ENCODE assay signal across 26 cellular contexts in the genomic region with DNA sequence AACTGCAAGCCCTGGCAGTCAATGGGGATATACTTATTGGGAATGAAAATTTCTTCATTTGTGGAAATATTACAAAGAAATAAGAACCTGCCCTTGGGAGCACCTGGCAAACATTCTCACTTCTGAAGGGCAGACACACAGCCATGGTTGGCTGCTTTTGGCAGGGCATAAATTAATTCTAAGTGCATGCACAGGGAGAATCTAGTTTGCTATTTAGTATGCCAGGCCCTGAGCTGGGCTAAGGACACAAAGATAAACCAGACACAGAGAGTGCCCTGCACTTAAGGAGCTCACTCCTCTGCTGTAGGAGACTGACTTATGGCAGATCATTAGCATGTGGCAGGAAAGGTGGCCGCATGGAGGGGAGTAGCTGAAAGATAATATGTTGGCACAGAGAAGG.
"Had no signal": no experiment of that assay in that cellular context is flagged by ENCODE, and none has a peak within 500 bp of the region (broad histone marks: within the 10 kb centered on the region; RNA-seq: fewer than 3 reads in every experiment).

No MANE protein-coding gene starts in this region.

- H3K9me3 ChIP-seq: adrenal gland, body of pancreas, breast epithelium, SJCRH30 had no signal

- FAIRE-seq: astrocyte, K562, TTC549 had no signal

- H3K4me1 ChIP-seq: adrenal gland, body of pancreas, breast epithelium, SJCRH30 had no signal

- H3K27me3 ChIP-seq: adrenal gland, body of pancreas, breast epithelium, SJCRH30 had no signal

- DNase-seq: activated CD4-positive, alpha-beta T cell treated with anti-CD3 and anti-CD28 coated beads, Interleukin-2, amount 10 ng/mL, durations not matched to agents 7 days and 5 days; activated CD4-positive, alpha-beta T cell treated with anti-CD3 and anti-CD28 coated beads, Interleukin-2, amount 50 U/mL, for 48 hours; activated CD8-positive, alpha-beta T cell treated with anti-CD3 and anti-CD28 coated beads, Interleukin-2, amount 10 ng/mL, durations not matched to agents 7 days and 5 days; activated gamma-delta T cell treated with Interleukin-2 at 50 U/mL for 16 hours; activated naive CD4-positive, alpha-beta T cell treated with anti-CD3 and anti-CD28 coated beads for 36 hours; activated T-cell treated with anti-CD3 and anti-CD28 coated beads, Interleukin-2, amount 50 U/mL, for 24 hours; adrenal gland; body of pancreas; NCI-H1105; NCI-H1417 treated with DMSO at 0.1 percent for 48 hours; NCI-H187 treated with DMSO at 0.1 percent for 48 hours; NCI-H2081; NCI-H2227 treated with DMSO at 0.1 percent for 48 hours; NCI-H446; NCI-H510A treated with DMSO at 0.1 percent for 48 hours; NCI-H526 treated with DMSO at 0.1 percent for 48 hours; NCI-H82; NK-92 treated with Interleukin-12 subunit alpha and Interleukin-12 subunit beta, amount 100 ng/mL, for 24 hours; OCI-M1; Right ventricle myocardium superior; SJCRH30 had no signal

- H3K27ac ChIP-seq: adrenal gland, body of pancreas, breast epithelium, SJCRH30, SK-N-MC had no signal

- H3K36me3 ChIP-seq: adrenal gland, breast epithelium, SJCRH30 had no signal

- H3K4me3 ChIP-seq: adrenal gland, body of pancreas, breast epithelium, K562, SJCRH30, SK-N-MC had no signal
